In the genomic region with DNA sequence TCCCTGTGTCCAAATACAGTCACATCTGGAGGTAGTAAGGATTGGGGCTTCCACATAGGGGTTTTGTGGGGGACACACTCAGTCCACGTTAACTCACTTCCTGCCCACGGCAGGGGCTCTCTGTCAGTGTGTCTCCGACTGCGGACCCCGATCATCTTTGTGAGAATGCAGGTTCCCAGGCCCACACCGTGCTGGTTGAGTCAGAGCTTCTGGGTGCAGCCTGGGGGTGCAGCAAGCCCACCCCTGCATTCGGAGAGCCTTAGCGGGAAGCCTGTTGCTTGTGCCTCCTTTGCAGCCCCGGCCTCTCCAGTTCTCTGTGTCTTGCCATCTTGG, we compare ENCODE assay signal across 9 cellular contexts. TPM values are rescaled to one million over a fixed set of nuclear protein-coding genes. Genes with fewer than 3 reads are reported as not detected.
DNase-seq lines count a peak whose midpoint lies in the region; ATAC-seq, FAIRE-seq and TF ChIP-seq lines count a peak whose summit lies in the region.
"Had no signal": no experiment of that assay in that cellular context is flagged by ENCODE, and none has a peak within 500 bp of the region (broad histone marks: within the 10 kb centered on the region; RNA-seq: fewer than 3 reads in every experiment).

No MANE protein-coding gene starts in this region.

- peaks cover 6% of the 10 kb centered on the region for H3K27me3 Mint-ChIP-seq in brain
- H3K27me3 Mint-ChIP-seq in nephron progenitor cell (ENCODE audit: low read depth, poor library complexity), result peaks cover 13% of the 10 kb centered on the region

- peaks cover 6 to 15% (median 12%) of the 10 kb centered on the region in 11 experiments; a peak in 18 of 22 replicates for H3K36me3 ChIP-seq in BLaER1 treated with 17β-estradiol and CSF1 and Interleukin-3, amounts not matched to agents 10 nM and 100 nM

- H3K4me3 Mint-ChIP-seq in brain (no peak overlapping the region), nephron progenitor cell (peak overlapping the region; percentile 47)

- H3K9me3 Mint-ChIP-seq in brain (peaks cover 0 to 10% (median 2%) of the 10 kb centered on the region in 5 experiments), nephron progenitor cell (peaks cover 11% of the 10 kb centered on the region)

- H3K4me1 Mint-ChIP-seq in brain, result peaks cover 79% of the 10 kb centered on the region
- H3K4me1 Mint-ChIP-seq in nephron progenitor cell, result peaks cover 55% of the 10 kb centered on the region

- peak overlapping the region; percentile 6 to 67 (median 53); a peak in 18 of 20 replicates for H3K4me3 ChIP-seq in BLaER1 treated with 17β-estradiol and CSF1 and Interleukin-3, amounts not matched to agents 10 nM and 100 nM
- H3K4me3 ChIP-seq in HL-60 (replicated peaks; ENCODE audit: insufficient read depth, low read length), result peak overlapping the region; percentile 21

- H3K4me1 ChIP-seq in BLaER1 treated with 17β-estradiol and CSF1 and Interleukin-3, amounts not matched to agents 10 nM and 100 nM, result peaks cover 87 to 100% (median 92%) of the 10 kb centered on the region in 10 experiments

- H4K20me1 ChIP-seq in BLaER1 treated with 17β-estradiol and CSF1 and Interleukin-3, amounts not matched to agents 10 nM and 100 nM, result peaks cover 20 to 62% (median 53%) of the 10 kb centered on the region in 11 experiments; a peak in 21 of 22 replicates

- ATAC-seq in GM18519 (IDR thresholded peaks at IDR 0.05; ENCODE audit: low FRiP score, unreplicated experiment), result no peak

- H3K27ac Mint-ChIP-seq in brain, result peak overlapping the region in 4 of 5 experiments; percentile 43 to 66 (median 60)
- peak overlapping the region; percentile 33 for H3K27ac Mint-ChIP-seq in nephron progenitor cell

- peaks cover 8 to 15% (median 12%) of the 10 kb centered on the region in 11 experiments for H3K9me3 ChIP-seq in BLaER1 treated with 17β-estradiol and CSF1 and Interleukin-3, amounts not matched to agents 10 nM and 100 nM (replicated peaks in 1 of 11)

- H3K4me2 ChIP-seq in BLaER1 treated with 17β-estradiol and CSF1 and Interleukin-3, amounts not matched to agents 10 nM and 100 nM, result peak overlapping the region; percentile 91 to 99 (median 98)

- DNase-seq in HL-60 (ENCODE audit: low read depth in 1 of 2, low spot score in 1 of 2) (no peak), nephron progenitor cell (no peak), anterior cingulate cortex (lab: John Stamatoyannopoulos, UW) (no peak), GDM1 (lab: John Stamatoyannopoulos, UW) (no peak), D721Med (ENCODE audit: insufficient read length, low spot score) (no peak)
- DNase-seq: DMS79 had no signal

- FAIRE-seq in D721Med (lab: Jason Lieb, UNC), result no peak

- no peak for TF ChIP-seq CTCF in HL-60 (IDR thresholded peaks at IDR 0.05; ENCODE audit: insufficient read depth, low read length)
- TF ChIP-seq CTCF in brain (conservative IDR thresholded peaks at IDR 0.05), result no peak
- no peak for TF ChIP-seq CTCF in nephron progenitor cell (IDR thresholded peaks at IDR 0.05)
- no peak for TF ChIP-seq CTCF in D721Med (IDR thresholded peaks at IDR 0.05; ENCODE audit: insufficient read depth, missing control alignments)

- no peaks in the 10 kb centered on the region for H3K27me3 ChIP-seq in BLaER1 treated with 17β-estradiol and CSF1 and Interleukin-3, amounts not matched to agents 10 nM and 100 nM
- no peaks in the 10 kb centered on the region for H3K27me3 ChIP-seq in HL-60 (ENCODE audit: insufficient read depth, poor library complexity, severe bottlenecking)

- H3K9ac ChIP-seq in BLaER1 treated with 17β-estradiol and CSF1 and Interleukin-3, amounts not matched to agents 10 nM and 100 nM, result peak overlapping the region; percentile 46 to 84 (median 75); a peak in 21 of 22 replicates

- H3K36me3 Mint-ChIP-seq in brain (peaks cover 10% of the 10 kb centered on the region), nephron progenitor cell (ENCODE audit: low read depth) (peaks cover 9% of the 10 kb centered on the region)

- peak overlapping the region; percentile 9 to 93 (median 88); a peak in 21 of 22 replicates for H3K27ac ChIP-seq in BLaER1 treated with 17β-estradiol and CSF1 and Interleukin-3, amounts not matched to agents 10 nM and 100 nM
- H3K27ac ChIP-seq in HL-60 (replicated peaks), result peak overlapping the region; percentile 84

RNA-seq across cellular contexts. Expression of a gene that starts 28.0 kb away (rescaled TPM):
- polyA plus RNA-seq in brain (ENCODE audit: insufficient read depth, low read depth, low replicate concordance), result 85.6 TPM
